In the genomic region with DNA sequence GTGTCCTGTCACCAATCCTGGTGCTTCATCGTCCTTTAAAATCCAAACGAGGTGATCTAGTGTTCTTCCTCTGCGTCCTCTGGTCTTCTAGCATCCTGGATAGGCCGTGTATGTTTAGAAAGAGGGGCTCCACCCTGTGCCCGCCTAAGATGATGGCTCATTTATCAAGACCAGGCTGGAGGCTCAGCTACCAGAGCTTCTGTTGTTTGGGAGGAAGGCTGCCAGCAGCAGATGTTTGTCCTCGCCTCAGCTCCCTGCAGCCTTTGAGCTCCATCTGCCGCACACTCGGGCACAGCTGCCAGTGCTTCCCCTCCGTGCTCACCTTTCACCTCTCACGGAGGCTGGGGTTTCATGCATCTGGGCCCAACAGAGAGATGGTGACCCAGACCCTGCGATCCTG, we compare ENCODE assay signal across 27 cellular contexts.
"Had no signal": no experiment of that assay in that cellular context is flagged by ENCODE, and none has a peak within 500 bp of the region (broad histone marks: within the 10 kb centered on the region; RNA-seq: fewer than 3 reads in every experiment).

No MANE protein-coding gene starts in this region.

- H3K27me3 ChIP-seq: breast epithelium, esophagus squamous epithelium, gastroesophageal sphincter, heart left ventricle, sigmoid colon, stomach, testis, vagina had no signal

- H3K4me1 ChIP-seq: breast epithelium, esophagus squamous epithelium, gastroesophageal sphincter, heart left ventricle, sigmoid colon, stomach, testis, vagina had no signal

- H3K9me3 ChIP-seq: esophagus squamous epithelium, gastroesophageal sphincter, testis, vagina had no signal

- H3K4me1 Mint-ChIP-seq: activated B cell treated with CpG ODN at 0.5 μM for 24 hours; activated naive CD8-positive, alpha-beta T cell treated with anti-CD3 and anti-CD28 coated beads for 36 hours; central memory CD8-positive, alpha-beta T cell; memory B cell; stimulated activated memory B cell treated with anti-CD40 and anti-IgM and Interleukin-4, amounts not matched to agents 10 μg/mL and 1 μg/mL and 100 μg/mL, for 72 hours had no signal

- H3K4me3 ChIP-seq: breast epithelium, esophagus squamous epithelium, gastroesophageal sphincter, heart left ventricle, sigmoid colon, smooth muscle cell, stomach, testis, vagina had no signal

- FAIRE-seq: colon, endothelial cell of umbilical vein, islet of Langerhans had no signal

- H3K9me3 Mint-ChIP-seq: activated B cell treated with CpG ODN at 0.5 μM for 24 hours; activated naive CD8-positive, alpha-beta T cell treated with anti-CD3 and anti-CD28 coated beads for 36 hours; central memory CD8-positive, alpha-beta T cell; effector memory CD8-positive, alpha-beta T cell; memory B cell; nephron; stimulated activated memory B cell treated with anti-CD40 and anti-IgM and Interleukin-4, amounts not matched to agents 10 μg/mL and 1 μg/mL and 100 μg/mL, for 72 hours had no signal

- H3K36me3 Mint-ChIP-seq: activated CD4-positive, alpha-beta memory T cell treated with anti-CD3 and anti-CD28 coated beads for 36 hours; activated naive CD8-positive, alpha-beta T cell treated with anti-CD3 and anti-CD28 coated beads for 36 hours; memory B cell; stimulated activated memory B cell treated with anti-CD40 and anti-IgM and Interleukin-4, amounts not matched to agents 10 μg/mL and 1 μg/mL and 100 μg/mL, for 72 hours had no signal

- DNase-seq: activated B cell treated with CpG ODN at 0.5 μM for 24 hours; activated CD4-positive, alpha-beta memory T cell treated with anti-CD3 and anti-CD28 coated beads for 36 hours; activated CD4-positive, alpha-beta T cell treated with anti-CD3 and anti-CD28 coated beads for 4 hours; activated naive CD4-positive, alpha-beta T cell treated with Interleukin-2 at 50 U/mL for 16 hours; activated naive CD8-positive, alpha-beta T cell treated with anti-CD3 and anti-CD28 coated beads for 36 hours; activated T-cell treated with anti-CD3 and anti-CD28 coated beads, Interleukin-2, amount 50 U/mL, for 48 hours; effector memory CD8-positive, alpha-beta T cell; esophagus squamous epithelium; heart left ventricle; retina; sigmoid colon; stimulated activated CD4-positive, alpha-beta T cell treated with anti-CD3 and anti-CD28 coated beads, Interleukin-15, amount 100 ng/mL, for 24 hours; stomach; T1000; testis; trophoblast cell had no signal

- H3K4me2 ChIP-seq: smooth muscle cell had no signal

- H3K36me3 ChIP-seq: breast epithelium, esophagus squamous epithelium, gastroesophageal sphincter, heart left ventricle, sigmoid colon, stomach, vagina had no signal

- H3K27ac Mint-ChIP-seq: activated B cell treated with CpG ODN at 0.5 μM for 24 hours; activated CD4-positive, alpha-beta memory T cell treated with anti-CD3 and anti-CD28 coated beads for 36 hours; activated naive CD8-positive, alpha-beta T cell treated with anti-CD3 and anti-CD28 coated beads for 36 hours; effector memory CD8-positive, alpha-beta T cell; memory B cell; nephron; stimulated activated memory B cell treated with anti-CD40 and anti-IgM and Interleukin-4, amounts not matched to agents 10 μg/mL and 1 μg/mL and 100 μg/mL, for 72 hours had no signal

- H3K4me3 Mint-ChIP-seq: activated B cell treated with CpG ODN at 0.5 μM for 24 hours; activated CD4-positive, alpha-beta memory T cell treated with anti-CD3 and anti-CD28 coated beads for 36 hours; activated naive CD8-positive, alpha-beta T cell treated with anti-CD3 and anti-CD28 coated beads for 36 hours; central memory CD8-positive, alpha-beta T cell; effector memory CD8-positive, alpha-beta T cell; memory B cell; nephron; stimulated activated memory B cell treated with anti-CD40 and anti-IgM and Interleukin-4, amounts not matched to agents 10 μg/mL and 1 μg/mL and 100 μg/mL, for 72 hours had no signal

- ATAC-seq: effector memory CD8-positive, alpha-beta T cell; gastroesophageal sphincter; heart left ventricle; stimulated activated memory B cell treated with anti-CD40 and anti-IgM and Interleukin-4, amounts not matched to agents 10 μg/mL and 1 μg/mL and 100 μg/mL, for 72 hours had no signal

- H3K27me3 Mint-ChIP-seq: activated B cell treated with CpG ODN at 0.5 μM for 24 hours; activated CD4-positive, alpha-beta memory T cell treated with anti-CD3 and anti-CD28 coated beads for 36 hours; activated naive CD8-positive, alpha-beta T cell treated with anti-CD3 and anti-CD28 coated beads for 36 hours; central memory CD8-positive, alpha-beta T cell; effector memory CD8-positive, alpha-beta T cell; memory B cell; stimulated activated memory B cell treated with anti-CD40 and anti-IgM and Interleukin-4, amounts not matched to agents 10 μg/mL and 1 μg/mL and 100 μg/mL, for 72 hours had no signal

- H3K27ac ChIP-seq: breast epithelium, esophagus squamous epithelium, gastroesophageal sphincter, heart left ventricle, sigmoid colon, stomach, testis, vagina had no signal
